Comparison of ENCODE assay signal across 1 cellular context in the genomic region with DNA sequence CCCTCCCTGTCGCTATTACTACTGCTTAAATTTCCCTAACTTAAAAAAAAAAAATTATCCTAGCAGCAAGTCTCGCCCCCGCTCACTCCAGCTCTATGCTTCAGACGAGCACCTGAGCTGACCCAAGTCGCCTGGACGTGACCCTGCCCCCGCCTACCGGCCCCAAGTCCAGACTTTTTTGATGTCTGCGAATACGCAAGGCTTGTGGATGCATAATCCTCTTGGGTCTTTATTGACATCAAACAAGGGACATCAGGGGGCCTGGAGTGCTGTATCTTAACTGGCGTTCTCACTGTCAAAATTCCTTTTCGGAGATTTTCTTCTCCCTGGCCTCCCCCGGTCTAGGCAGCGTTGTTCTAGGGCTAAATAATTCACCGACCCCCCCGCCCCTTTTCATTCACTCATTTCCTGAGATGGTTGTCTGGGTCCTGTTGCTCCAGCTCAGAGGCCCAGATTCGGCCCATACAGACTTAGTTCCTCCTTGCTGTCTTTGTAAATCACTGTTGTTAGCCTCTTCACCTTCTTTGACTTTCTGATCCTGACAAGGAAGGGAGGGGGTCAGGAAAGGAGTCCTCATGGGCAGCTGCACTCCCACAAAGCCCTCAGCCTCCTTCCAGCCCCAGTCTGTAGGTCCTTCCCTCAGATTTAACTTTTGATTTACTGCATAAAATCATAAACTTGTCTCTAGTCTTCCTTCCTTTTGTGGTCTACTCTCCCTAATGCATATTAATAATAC.
TF ChIP-seq lines count a peak whose summit lies in the region.

No MANE protein-coding gene starts in this region.

TF ChIP-seq in GM12878, 131 proteins besides CTCF, POLR2A, EP300 and RAD21:
- TF ChIP-seq MXI1 (IDR thresholded peaks at IDR 0.05; ENCODE audit: low read depth, low read length) (no peak), CBX3 (IDR thresholded peaks at IDR 0.05; ENCODE audit: borderline replicate concordance, low read depth) (no peak), GATAD2B (conservative IDR thresholded peaks at IDR 0.05; ENCODE audit: low read depth) (no peak)
- TF ChIP-seq, protein P1, sequence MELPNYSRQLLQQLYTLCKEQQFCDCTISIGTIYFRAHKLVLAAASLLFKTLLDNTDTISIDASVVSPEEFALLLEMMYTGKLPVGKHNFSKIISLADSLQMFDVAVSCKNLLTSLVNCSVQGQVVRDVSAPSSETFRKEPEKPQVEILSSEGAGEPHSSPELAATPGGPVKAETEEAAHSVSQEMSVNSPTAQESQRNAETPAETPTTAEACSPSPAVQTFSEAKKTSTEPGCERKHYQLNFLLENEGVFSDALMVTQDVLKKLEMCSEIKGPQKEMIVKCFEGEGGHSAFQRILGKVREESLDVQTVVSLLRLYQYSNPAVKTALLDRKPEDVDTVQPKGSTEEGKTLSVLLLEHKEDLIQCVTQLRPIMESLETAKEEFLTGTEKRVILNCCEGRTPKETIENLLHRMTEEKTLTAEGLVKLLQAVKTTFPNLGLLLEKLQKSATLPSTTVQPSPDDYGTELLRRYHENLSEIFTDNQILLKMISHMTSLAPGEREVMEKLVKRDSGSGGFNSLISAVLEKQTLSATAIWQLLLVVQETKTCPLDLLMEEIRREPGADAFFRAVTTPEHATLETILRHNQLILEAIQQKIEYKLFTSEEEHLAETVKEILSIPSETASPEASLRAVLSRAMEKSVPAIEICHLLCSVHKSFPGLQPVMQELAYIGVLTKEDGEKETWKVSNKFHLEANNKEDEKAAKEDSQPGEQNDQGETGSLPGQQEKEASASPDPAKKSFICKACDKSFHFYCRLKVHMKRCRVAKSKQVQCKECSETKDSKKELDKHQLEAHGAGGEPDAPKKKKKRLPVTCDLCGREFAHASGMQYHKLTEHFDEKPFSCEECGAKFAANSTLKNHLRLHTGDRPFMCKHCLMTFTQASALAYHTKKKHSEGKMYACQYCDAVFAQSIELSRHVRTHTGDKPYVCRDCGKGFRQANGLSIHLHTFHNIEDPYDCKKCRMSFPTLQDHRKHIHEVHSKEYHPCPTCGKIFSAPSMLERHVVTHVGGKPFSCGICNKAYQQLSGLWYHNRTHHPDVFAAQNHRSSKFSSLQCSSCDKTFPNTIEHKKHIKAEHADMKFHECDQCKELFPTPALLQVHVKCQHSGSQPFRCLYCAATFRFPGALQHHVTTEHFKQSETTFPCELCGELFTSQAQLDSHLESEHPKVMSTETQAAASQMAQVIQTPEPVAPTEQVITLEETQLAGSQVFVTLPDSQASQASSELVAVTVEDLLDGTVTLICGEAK (IDR thresholded peaks at IDR 0.05; ENCODE audit: borderline replicate concordance): no peak
